8 cellular contexts compared by ENCODE assay signal in genomic region chr18:5890606-5891360, GRCh38. TPM values are rescaled to one million over a fixed set of nuclear protein-coding genes. Genes with fewer than 3 reads are reported as not detected.
DNase-seq lines count a peak whose midpoint lies in the region; ATAC-seq and TF ChIP-seq lines count a peak whose summit lies in the region.

No MANE protein-coding gene starts in this region.

- no peak overlapping the region for H3K4me2 ChIP-seq in PC-9

- ATAC-seq in GM18511 (IDR thresholded peaks at IDR 0.05; ENCODE audit: unreplicated experiment) (peak; percentile 84), thoracic aorta (ENCODE audit: insufficient number of reproducible peaks, low FRiP score, low read depth) (no peak), GM18870 (IDR thresholded peaks at IDR 0.05; ENCODE audit: unreplicated experiment) (no peak)

- peak; percentile 38 for DNase-seq in NCI-H748 treated with DMSO at 0.1 percent for 48 hours (lab: John Stamatoyannopoulos, UW)
- peak; percentile 82 for DNase-seq in ecto neural progenitor cell (ENCODE audit: low spot score)
- DNase-seq in thoracic aorta (ENCODE audit: low spot score), result no peak
- no peak for DNase-seq in PC-9

- no peaks in the 10 kb centered on the region for H3K9me2 ChIP-seq in PC-9 (ENCODE audit: insufficient read depth)

- peaks cover 4 to 5% of the 10 kb centered on the region in 2 experiments; a peak in 2 of 3 replicates for H3K36me3 ChIP-seq in HEK293 (ENCODE audit: control insufficient read depth in 2 of 2, insufficient read depth in 1 of 2, low read length in 2 of 2)
- H3K36me3 ChIP-seq in mesodermal cell (ENCODE audit: control insufficient read depth, insufficient read depth, low read length), result peaks cover 8% of the 10 kb centered on the region
- no peaks in the 10 kb centered on the region for H3K36me3 ChIP-seq in thoracic aorta
- H3K36me3 ChIP-seq in PC-9 (ENCODE audit: low read depth), result no peaks in the 10 kb centered on the region

- H3K27ac ChIP-seq in HEK293 (ENCODE audit: extremely low read depth, low read depth, low read length) (peak overlapping the region; percentile 56; the same call in 1 of the 2 replicates), mesodermal cell (ENCODE audit: low read depth, low read length, severe bottlenecking) (no peak overlapping the region), thoracic aorta (no peak overlapping the region), PC-9 (no peak overlapping the region)

- no peaks in the 10 kb centered on the region for H4K20me1 ChIP-seq in PC-9 (ENCODE audit: insufficient read depth)

- H3K4me1 ChIP-seq in HEK293 (ENCODE audit: control insufficient read depth, insufficient read depth, low read length), result peaks cover 20% of the 10 kb centered on the region
- no peaks in the 10 kb centered on the region for H3K4me1 ChIP-seq in mesodermal cell (ENCODE audit: control insufficient read depth, insufficient read depth, low read length, poor library complexity, severe bottlenecking)
- H3K4me1 ChIP-seq in thoracic aorta (ENCODE audit: control insufficient read depth in 1 of 2, low read depth in 2 of 2), result peaks cover 7 to 26% of the 10 kb centered on the region in 2 donors
- H3K4me1 ChIP-seq in PC-9 (replicated peaks; ENCODE audit: insufficient read depth), result no peaks in the 10 kb centered on the region

- no peak overlapping the region for H2AFZ ChIP-seq in PC-9

- intact Hi-C loops in PC-9 (cut with micrococcal nuclease; ENCODE audit: unreplicated experiment), result no loop called here

- no peaks in the 10 kb centered on the region for H3F3A ChIP-seq in PC-9 (ENCODE audit: insufficient read depth, low read depth)

- WGBS in mesodermal cell (ENCODE audit: insufficient coverage in 2 of 2), 2 experiments, result 18 to 22% methylated on average over 70 to 106 of the region's 108 CpGs

- BruUV-seq in PC-9 (replicated peaks; lab: Mats Ljungman, UMichigan), result no TSS peak

- POLR2A ChIA-PET in HEK293 (lab: Yijun Ruan, JAX), result interaction anchor here (1.1 to 1.2 kb wide), 2 partner anchors 9 to 12 kb away, joined by 3 read pairs; no protein-coding TSS in a partner anchor
- POLR2A ChIA-PET in PC-9 (lab: Charles Lee; ENCODE audit: unreplicated experiment), result no interaction called here

- H3K9me3 ChIP-seq in HEK293 (ENCODE audit: control insufficient read depth, insufficient read depth, low read depth, low read length), result no peaks in the 10 kb centered on the region
- no peaks in the 10 kb centered on the region for H3K9me3 ChIP-seq in mesodermal cell (ENCODE audit: control insufficient read depth, low read length)
- no peaks in the 10 kb centered on the region for H3K9me3 ChIP-seq in thoracic aorta
- no peaks in the 10 kb centered on the region for H3K9me3 ChIP-seq in PC-9 (ENCODE audit: insufficient read depth, low read depth)

- CTCF ChIA-PET in HEK293 (lab: Yijun Ruan, JAX), result interaction anchor here (0.6 to 5.2 kb wide), 13 partner anchors 9 to 1264 kb away, joined by 3 to 69 read pairs (median 3); no protein-coding TSS in a partner anchor
- CTCF ChIA-PET in PC-9 (lab: Charles Lee), result no interaction called here

- H3K27me3 ChIP-seq in thoracic aorta (replicated peaks; ENCODE audit: insufficient read depth) (peaks cover 10% of the 10 kb centered on the region), PC-9 (ENCODE audit: insufficient read depth, low read depth) (no peaks in the 10 kb centered on the region)

- H3K4me3 ChIP-seq in HEK293 (ENCODE audit: low read depth, low read length) (peak overlapping the region; percentile 38), mesodermal cell (ENCODE audit: extremely low read depth, insufficient read depth, low read length, poor library complexity, severe bottlenecking) (peak overlapping the region; percentile 30), thoracic aorta (peak overlapping the region; percentile 68), PC-9 (no peak overlapping the region)

- TF ChIP-seq CTCF in HEK293 (tag by site-specific recombination; IDR thresholded peaks at IDR 0.05) (no peak), thoracic aorta (IDR thresholded peaks at IDR 0.05) (no peak), PC-9 (conservative IDR thresholded peaks at IDR 0.05) (no peak)

- no peaks in the 10 kb centered on the region for H3K79me2 ChIP-seq in PC-9 (ENCODE audit: low read depth)

TF ChIP-seq in HEK293, 187 proteins besides CTCF, POLR2A, EP300 and RAD21:
- TF ChIP-seq ZNF23 (tag by site-specific recombination; IDR thresholded peaks at IDR 0.05; ENCODE audit: borderline replicate concordance) (no peak), ZNF658 (tag by site-specific recombination; IDR thresholded peaks at IDR 0.05) (no peak), MZF1 (tag by site-specific recombination; IDR thresholded peaks at IDR 0.05; ENCODE audit: borderline replicate concordance) (no peak), ZIC2 (tag by site-specific recombination; IDR thresholded peaks at IDR 0.05) (no peak)
- TF ChIP-seq, protein P1, sequence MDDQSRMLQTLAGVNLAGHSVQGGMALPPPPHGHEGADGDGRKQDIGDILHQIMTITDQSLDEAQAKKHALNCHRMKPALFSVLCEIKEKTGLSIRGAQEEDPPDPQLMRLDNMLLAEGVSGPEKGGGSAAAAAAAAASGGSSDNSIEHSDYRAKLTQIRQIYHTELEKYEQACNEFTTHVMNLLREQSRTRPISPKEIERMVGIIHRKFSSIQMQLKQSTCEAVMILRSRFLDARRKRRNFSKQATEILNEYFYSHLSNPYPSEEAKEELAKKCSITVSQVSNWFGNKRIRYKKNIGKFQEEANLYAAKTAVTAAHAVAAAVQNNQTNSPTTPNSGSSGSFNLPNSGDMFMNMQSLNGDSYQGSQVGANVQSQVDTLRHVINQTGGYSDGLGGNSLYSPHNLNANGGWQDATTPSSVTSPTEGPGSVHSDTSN (CRISPR knock-in tag; IDR thresholded peaks at IDR 0.05), result peak; percentile 37; the same call in 1 of the 2 replicates

RNA-seq across cellular contexts. Expression of gene TMEM200C, which starts 4.5 kb away (rescaled TPM):
- polyA plus RNA-seq in mesodermal cell (2013, experiment 1 of 2), result 4.2 TPM
- polyA plus RNA-seq in mesodermal cell (2013, experiment 2 of 2), result 2.9 TPM
- not detected for total RNA-seq in thoracic aorta
- total RNA-seq in PC-9 (2021), result not detected in 2 replicates

Comparison
In these comparisons a context has a peak if more than half of its experiments do, and no peak if none do; other contexts are left out.
1. DNase-seq: peak in NCI-H748 treated with DMSO at 0.1 percent for 48 hours (single experiment) and ecto neural progenitor cell (single experiment); none in thoracic aorta (single experiment) and PC-9 (0 of 2).